In the genomic region with DNA sequence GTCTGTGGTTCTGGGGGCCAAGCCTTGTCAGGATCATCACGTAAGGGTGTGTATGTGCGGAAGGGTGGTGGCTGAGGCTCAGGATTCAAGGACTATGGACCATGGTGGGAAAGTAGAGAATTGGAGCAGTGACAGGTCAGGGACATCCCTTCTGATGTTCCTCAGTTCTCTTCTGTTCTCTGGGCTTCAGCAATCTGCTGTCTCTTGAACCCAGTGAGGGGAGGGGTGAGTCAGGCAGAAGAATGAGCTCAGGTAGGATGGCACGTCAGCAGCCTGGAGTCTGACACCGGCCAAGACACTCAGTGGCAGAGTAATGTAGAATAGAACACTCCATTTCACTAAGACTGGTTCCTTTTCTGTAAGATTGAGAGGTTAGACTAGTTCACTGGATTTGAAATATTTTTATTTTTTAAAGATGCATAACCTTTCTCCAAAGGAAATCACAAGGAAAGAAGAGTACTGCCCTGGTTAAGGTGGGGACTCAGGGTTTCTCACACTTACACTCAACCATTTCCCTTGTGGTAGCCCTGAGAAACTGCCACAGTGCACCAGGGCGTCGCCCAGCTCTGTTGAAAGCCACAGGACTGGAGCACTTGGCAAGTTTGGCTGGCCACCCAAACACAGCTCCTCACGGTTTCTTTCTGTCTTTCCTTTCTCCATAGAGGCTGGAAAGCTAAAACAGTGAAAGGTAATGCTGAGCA, we compare ENCODE assay signal across 8 cellular contexts. TPM values are rescaled to one million over a fixed set of nuclear protein-coding genes. Genes with fewer than 3 reads are reported as not detected.
A peak's percentile ranks its signal among the peaks of the same experiment; 100 is the strongest.
DNase-seq lines count a peak whose midpoint lies in the region; ATAC-seq and TF ChIP-seq lines count a peak whose summit lies in the region.

No MANE protein-coding gene starts in this region.

- peaks cover 4% of the 10 kb centered on the region for H3K36me3 Mint-ChIP-seq in activated T-helper 1 cell treated with anti-CD3 and anti-CD28 coated beads, Interleukin-12 subunit alpha, Interleukin-12 subunit beta, Interleukin-2, Interleukin-4 antibody, amounts not matched to agents 30 ng/mL and 10 ng/mL and 1 ng/mL, durations not matched to agents 14 hours and 24 hours and 36 hours (ENCODE audit: low read depth)

- WGBS in spleen, 5 donors = 53 to 62% (median 57%) methylated on average over 7 of the region's 7 CpGs

- peaks cover 75% of the 10 kb centered on the region for H3K4me1 Mint-ChIP-seq in activated T-helper 1 cell treated with anti-CD3 and anti-CD28 coated beads, Interleukin-12 subunit alpha, Interleukin-12 subunit beta, Interleukin-2, Interleukin-4 antibody, amounts not matched to agents 30 ng/mL and 10 ng/mL and 1 ng/mL, durations not matched to agents 14 hours and 24 hours and 36 hours (ENCODE audit: low read depth)

- H3K36me3 ChIP-seq in spleen = no peaks in the 10 kb centered on the region

- H3K9me3 ChIP-seq in spleen = peaks cover 0 to 4% (median 0%) of the 10 kb centered on the region in 8 donors

- H3K4me3 Mint-ChIP-seq in activated T-helper 1 cell treated with anti-CD3 and anti-CD28 coated beads, Interleukin-12 subunit alpha, Interleukin-12 subunit beta, Interleukin-2, Interleukin-4 antibody, amounts not matched to agents 30 ng/mL and 10 ng/mL and 1 ng/mL, durations not matched to agents 14 hours and 24 hours and 36 hours = peak overlapping the region; percentile 58

- peaks cover 1% of the 10 kb centered on the region for H3K27me3 Mint-ChIP-seq in activated T-helper 1 cell treated with anti-CD3 and anti-CD28 coated beads, Interleukin-12 subunit alpha, Interleukin-12 subunit beta, Interleukin-2, Interleukin-4 antibody, amounts not matched to agents 30 ng/mL and 10 ng/mL and 1 ng/mL, durations not matched to agents 14 hours and 24 hours and 36 hours (ENCODE audit: insufficient read depth)

- H3K4me1 ChIP-seq in spleen = peaks cover 24 to 71% (median 58%) of the 10 kb centered on the region in 6 donors

- no peak for TF ChIP-seq POLR2A in spleen (IDR thresholded peaks at IDR 0.05)

- H3K4me3 ChIP-seq in fibroblast of the aortic adventitia (ENCODE audit: low read depth, low read length) = peak overlapping the region; percentile 46
- peak overlapping the region in 1 of 8 donors; percentile 16 for H3K4me3 ChIP-seq in spleen

- no peaks in the 10 kb centered on the region for H3K9me3 Mint-ChIP-seq in activated T-helper 1 cell treated with anti-CD3 and anti-CD28 coated beads, Interleukin-12 subunit alpha, Interleukin-12 subunit beta, Interleukin-2, Interleukin-4 antibody, amounts not matched to agents 30 ng/mL and 10 ng/mL and 1 ng/mL, durations not matched to agents 14 hours and 24 hours and 36 hours

- intact Hi-C loops in activated T-helper 1 cell treated with anti-CD3 and anti-CD28 coated beads, Interleukin-12 subunit alpha, Interleukin-12 subunit beta, Interleukin-2, Interleukin-4 antibody, amounts not matched to agents 30 ng/mL and 10 ng/mL and 1 ng/mL, durations not matched to agents 14 hours and 24 hours and 36 hours (cut with micrococcal nuclease) = loop anchor here (1.0 to 2.0 kb wide), 3 partner anchors 23 to 149 kb away; partner anchors contain the start of gene MICAL2
- intact Hi-C loops in spleen (cut with DNase I; ENCODE audit: low total_unique reads) = no loop called here

- peak; percentile 61 for ATAC-seq in GM19372 (IDR thresholded peaks at IDR 0.05; ENCODE audit: low read depth, unreplicated experiment)

- DNase-seq in LoVo (ENCODE audit: low spot score) (peak; percentile 62), fibroblast of the aortic adventitia (ENCODE audit: low read depth) (peak; percentile 79), spleen (peak; percentile 79), 8988T (no peak), T1000 (lab: John Stamatoyannopoulos, UW) (no peak), NCI-H128 (lab: John Stamatoyannopoulos, UW; ENCODE audit: unreplicated experiment) (no peak)
- DNase-seq in activated T-helper 1 cell treated with anti-CD3 and anti-CD28 coated beads, Interleukin-12 subunit alpha, Interleukin-12 subunit beta, Interleukin-2, Interleukin-4 antibody, amounts not matched to agents 30 ng/mL and 10 ng/mL and 1 ng/mL, durations not matched to agents 14 hours and 24 hours and 36 hours (ENCODE audit: low spot score) = peak; percentile 60

- peak overlapping the region; percentile 85 for H3K27ac Mint-ChIP-seq in activated T-helper 1 cell treated with anti-CD3 and anti-CD28 coated beads, Interleukin-12 subunit alpha, Interleukin-12 subunit beta, Interleukin-2, Interleukin-4 antibody, amounts not matched to agents 30 ng/mL and 10 ng/mL and 1 ng/mL, durations not matched to agents 14 hours and 24 hours and 36 hours

- TF ChIP-seq CTCF in fibroblast of the aortic adventitia (IDR thresholded peaks at IDR 0.05; ENCODE audit: insufficient read depth, low read length) (peak; percentile 49), spleen (IDR thresholded peaks at IDR 0.05 in 8 of 11, conservative IDR thresholded peaks at IDR 0.05 in 3 of 11) (peak in 4 of 11 experiments; percentile 15 to 28 (median 24))

- H3K27me3 ChIP-seq in spleen (replicated peaks in 1 of 7) = no peaks in the 10 kb centered on the region

- H3K27ac ChIP-seq in spleen = peak overlapping the region in 7 of 8 donors; percentile 56 to 83 (median 70)

RNA-seq across cellular contexts. Expression of gene MICAL2, which starts 23.2 kb away (rescaled TPM):
- total RNA-seq in activated T-helper 1 cell treated with anti-CD3 and anti-CD28 coated beads, Interleukin-12 subunit alpha, Interleukin-12 subunit beta, Interleukin-2, Interleukin-4 antibody, amounts not matched to agents 30 ng/mL and 10 ng/mL and 1 ng/mL, durations not matched to agents 14 hours and 24 hours and 36 hours = 595 and 619 TPM in 2 replicates
- total RNA-seq in fibroblast of the aortic adventitia (ENCODE audit: low replicate concordance) = 31.9 and 146 TPM in 2 replicates
- 10 to 100 TPM; 18.6 to 50.8 (median 36.4) TPM for total RNA-seq in spleen
- 1 to 10 TPM; 1.9 to 4.6 (median 2.2) TPM for polyA plus RNA-seq in spleen

Comparison
In these comparisons a context has a peak if more than half of its experiments do, and no peak if none do; other contexts are left out.
1. DNase-seq: peak in LoVo (single experiment), activated T-helper 1 cell treated with anti-CD3 and anti-CD28 coated beads, Interleukin-12 subunit alpha, Interleukin-12 subunit beta, Interleukin-2, Interleukin-4 antibody, amounts not matched to agents 30 ng/mL and 10 ng/mL and 1 ng/mL, durations not matched to agents 14 hours and 24 hours and 36 hours (single experiment), fibroblast of the aortic adventitia (single experiment) and spleen (single experiment); none in 8988T (single experiment), T1000 (single experiment) and NCI-H128 (single experiment).